ENCODE assay signal across 8 cellular contexts in genomic region chr11:65615229-65615949, GRCh38. TPM values are rescaled to one million over a fixed set of nuclear protein-coding genes. Genes with fewer than 3 reads are reported as not detected.
DNase-seq lines count a peak whose midpoint lies in the region; ATAC-seq and TF ChIP-seq lines count a peak whose summit lies in the region.

TSS of gene PCNX3 (plus strand) at chr11:65615776. CDS start at chr11:65616312, 536 bp downstream.

- H3K9ac ChIP-seq in KMS-11 = peak within 1 kb of the TSS; percentile 70
- peak within 1 kb of the TSS; percentile 93 for H3K9ac ChIP-seq in mucosa of stomach (ENCODE audit: low read length)

- TF ChIP-seq POLR2A in Peyer's patch (IDR thresholded peaks at IDR 0.05) = peak; percentile 63 to 70

- H3K9me3 ChIP-seq in Peyer's patch = no peaks in the 10 kb centered on the region
- H3K9me3 ChIP-seq in esophagus (ENCODE audit: control insufficient read depth in 2 of 2, insufficient read depth in 1 of 2, low read depth in 1 of 2, low read length in 1 of 2) = no peaks in the 10 kb centered on the region
- H3K9me3 ChIP-seq in mucosa of stomach (ENCODE audit: control insufficient read depth, low read length) = no peaks in the 10 kb centered on the region

- DNase-seq in DMS53 (lab: John Stamatoyannopoulos, UW) (peak; percentile 100), Peyer's patch (peak; percentile 100)
- DNase-seq in activated T-cell treated with anti-CD3 and anti-CD28 coated beads, Interleukin-2, amount 50 U/mL, for 48 hours = peak; percentile 100
- peak; percentile 100 for DNase-seq in stimulated activated CD8-positive, alpha-beta memory T cell treated with anti-CD3 and anti-CD28 coated beads, Interleukin-7, amount 100 ng/mL, for 1 hour (ENCODE audit: low read depth in 2 of 2)

- WGBS in esophagus, 2 donors = 0% methylated on average over 55 of the region's 55 CpGs

- H4K20me1 ChIP-seq in KMS-11 (ENCODE audit: insufficient read depth) = no peaks in the 10 kb centered on the region

- H3K27me3 ChIP-seq in KMS-11 (ENCODE audit: insufficient read depth, low read depth) = no peaks in the 10 kb centered on the region
- H3K27me3 ChIP-seq in Peyer's patch = no peaks in the 10 kb centered on the region
- H3K27me3 ChIP-seq in esophagus (ENCODE audit: control insufficient read depth in 1 of 2, insufficient read depth in 2 of 2, low read length in 2 of 2) = no peaks in the 10 kb centered on the region
- H3K27me3 ChIP-seq in mucosa of stomach (ENCODE audit: control insufficient read depth, insufficient read depth, low read length) = no peaks in the 10 kb centered on the region

- ATAC-seq in GM21737 (IDR thresholded peaks at IDR 0.05; ENCODE audit: unreplicated experiment) = peak; percentile 70

- peaks cover 42% of the 10 kb centered on the region for H3K79me2 ChIP-seq in KMS-11 (ENCODE audit: insufficient read depth, low read depth)

- H2AFZ ChIP-seq in KMS-11 (ENCODE audit: low read depth) = peak within 1 kb of the TSS; percentile 12; the same call in 1 of the 2 replicates

- H3K4me3 ChIP-seq in KMS-11 (IDR thresholded peaks at IDR 0.05; ENCODE audit: insufficient read depth, low read depth, low read length) (peak within 1 kb of the TSS; percentile 49), Peyer's patch (peak within 1 kb of the TSS; percentile 93 to 97 (median 96)), esophagus (ENCODE audit: low read depth in 1 of 2, low read length in 2 of 2) (peak within 1 kb of the TSS; percentile 74 to 90), mucosa of stomach (ENCODE audit: low read length) (peak within 1 kb of the TSS; percentile 46)

- H3K4me1 ChIP-seq in KMS-11 (ENCODE audit: low read depth, poor library complexity, severe bottlenecking) (peaks cover 39% of the 10 kb centered on the region), Peyer's patch (peaks cover 0 to 45% (median 34%) of the 10 kb centered on the region in 4 donors), esophagus (ENCODE audit: control insufficient read depth in 2 of 2, insufficient read depth in 2 of 2, low read length in 1 of 2) (peaks cover 11 to 22% of the 10 kb centered on the region in 2 donors), mucosa of stomach (ENCODE audit: control insufficient read depth, insufficient read depth, low read length) (peaks cover 38% of the 10 kb centered on the region)

- H3K27ac ChIP-seq in KMS-11 (peak within 1 kb of the TSS; percentile 71), Peyer's patch (peak within 1 kb of the TSS; percentile 92 to 98 (median 96)), esophagus (ENCODE audit: low read depth in 2 of 2, low read length in 1 of 2) (peak within 1 kb of the TSS; percentile 95 to 99)

- no peak for TF ChIP-seq CTCF in KMS-11 (conservative IDR thresholded peaks at IDR 0.05; ENCODE audit: low read depth, low read length)
- peak in 1 of 6 experiments; percentile 57 for TF ChIP-seq CTCF in Peyer's patch (IDR thresholded peaks at IDR 0.05)

- H3K4me2 ChIP-seq in KMS-11 = peak within 1 kb of the TSS; percentile 97

- H3K36me3 ChIP-seq in KMS-11 (ENCODE audit: insufficient read depth) = no peaks in the 10 kb centered on the region
- peaks cover 0 to 40% (median 0%) of the 10 kb centered on the region in 3 donors for H3K36me3 ChIP-seq in Peyer's patch
- H3K36me3 ChIP-seq in esophagus (ENCODE audit: control insufficient read depth in 2 of 2, insufficient read depth in 2 of 2, low read length in 1 of 2) = peaks cover 0 to 30% of the 10 kb centered on the region in 2 donors
- H3K36me3 ChIP-seq in mucosa of stomach (ENCODE audit: control insufficient read depth, insufficient read depth, low read length) = no peaks in the 10 kb centered on the region

RNA-seq across cellular contexts. Expression of gene PCNX3, which starts in this region (rescaled TPM):
- 100 to 1,000 TPM in 1 of 4 donors, 10 to 100 TPM in 3; 60.2 to 106 (median 81.3) TPM for total RNA-seq in Peyer's patch
- 10 to 100 TPM; 15.0 to 16.1 TPM for polyA plus RNA-seq in esophagus

Comparison
In these comparisons a context has a peak if more than half of its experiments do, and no peak if none do; other contexts are left out.
1. Peak in every context shown above with its lines: DNase-seq, ATAC-seq, H3K4me3 ChIP-seq and H3K27ac ChIP-seq.